In genomic region chr1:35463749-35464148, GRCh38 we compare ENCODE assay signal across 1 cellular context.
TF ChIP-seq lines count a peak whose summit lies in the region.

No MANE protein-coding gene starts in this region.

TF ChIP-seq in K562, 482 proteins besides CTCF, POLR2A, EP300 and RAD21:
- peak; percentile 91 for TF ChIP-seq ZNF431 (CRISPR knock-in tag; IDR thresholded peaks at IDR 0.05)
